In the genomic region with DNA sequence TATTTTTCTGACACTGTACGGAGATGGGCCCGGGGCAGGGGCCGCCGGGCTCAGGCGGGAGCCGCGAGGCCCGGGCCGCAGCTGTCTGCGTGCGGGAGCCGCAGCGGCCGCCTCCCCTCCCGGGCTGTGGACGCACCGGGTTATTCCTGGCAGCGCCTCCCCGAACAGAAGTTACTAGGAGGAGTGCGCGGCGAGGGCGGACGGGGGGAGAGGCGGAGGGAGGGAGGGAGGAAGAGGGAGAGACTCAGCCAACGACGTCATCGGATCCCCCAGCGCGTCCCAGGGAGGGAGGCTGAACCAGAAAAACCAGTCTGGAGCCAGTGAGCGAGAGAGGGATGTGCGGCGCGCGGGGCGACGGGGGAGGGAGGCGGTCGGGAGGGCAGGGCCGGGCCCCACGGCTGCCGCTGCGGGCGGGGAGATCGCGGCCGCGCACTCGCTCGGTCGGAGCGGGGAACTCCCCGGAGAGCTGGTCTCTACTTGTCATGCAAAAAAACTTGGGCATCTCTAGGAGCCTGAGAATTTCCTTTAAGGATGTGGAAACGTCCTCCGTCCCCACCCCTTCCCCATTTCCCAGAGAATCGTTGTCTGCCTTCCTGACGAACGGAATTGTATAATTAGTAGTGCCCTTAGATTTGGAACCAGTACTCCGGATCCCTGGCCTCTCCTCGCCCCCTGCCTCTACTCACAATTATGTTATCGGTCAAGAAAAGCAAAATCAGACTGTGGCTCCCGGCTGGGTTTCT, we compare ENCODE assay signal across 8 cellular contexts. TPM values are rescaled to one million over a fixed set of nuclear protein-coding genes. Genes with fewer than 3 reads are reported as not detected.
A peak's percentile ranks its signal among the peaks of the same experiment; 100 is the strongest.
DNase-seq lines count a peak whose midpoint lies in the region; ATAC-seq, FAIRE-seq and TF ChIP-seq lines count a peak whose summit lies in the region.

No MANE protein-coding gene starts in this region.

- peaks cover 33% of the 10 kb centered on the region for H3K4me1 Mint-ChIP-seq in osteocyte (ENCODE audit: unreplicated experiment)

- no peaks in the 10 kb centered on the region for H3K36me3 Mint-ChIP-seq in osteocyte (ENCODE audit: unreplicated experiment)

- no peaks in the 10 kb centered on the region for H4K20me1 ChIP-seq in MM.1S (ENCODE audit: insufficient read depth, low read length)
- H4K20me1 ChIP-seq in SU-DHL-6 (ENCODE audit: low read depth, low read length), result no peaks in the 10 kb centered on the region

- peak overlapping the region; percentile 40 for H2AFZ ChIP-seq in MM.1S (ENCODE audit: low read length)
- peak overlapping the region; percentile 89 for H2AFZ ChIP-seq in SU-DHL-6 (ENCODE audit: low read depth, low read length, severe bottlenecking)

- no peak for TF ChIP-seq CTCF in MM.1S (IDR thresholded peaks at IDR 0.05; ENCODE audit: low read length)
- no peak for TF ChIP-seq CTCF in SU-DHL-6 (IDR thresholded peaks at IDR 0.05; ENCODE audit: insufficient read depth, low read length, poor library complexity, severe bottlenecking)
- TF ChIP-seq CTCF in osteocyte (IDR thresholded peaks at IDR 0.05), result no peak
- TF ChIP-seq CTCF in testis (IDR thresholded peaks at IDR 0.05), result no peak

- H3K36me3 ChIP-seq in MM.1S (replicated peaks; ENCODE audit: insufficient read depth, low read length) (no peaks in the 10 kb centered on the region), SU-DHL-6 (ENCODE audit: low read length) (no peaks in the 10 kb centered on the region), testis (ENCODE audit: low read depth, missing control alignments) (no peaks in the 10 kb centered on the region)

- ATAC-seq in Right ventricle myocardium inferior, result peak; percentile 90

- H3K4me3 Mint-ChIP-seq in osteocyte (ENCODE audit: unreplicated experiment), result peak overlapping the region; percentile 88

- no peaks in the 10 kb centered on the region for H3K9me3 ChIP-seq in MM.1S (replicated peaks; ENCODE audit: insufficient read depth, low read length)
- H3K9me3 ChIP-seq in SU-DHL-6 (ENCODE audit: insufficient read depth, low read length), result no peaks in the 10 kb centered on the region
- H3K9me3 ChIP-seq in testis, result no peaks in the 10 kb centered on the region

- peaks cover 7% of the 10 kb centered on the region; the same call in 1 of the 2 replicates for H3K4me1 ChIP-seq in MM.1S (ENCODE audit: low read length)
- H3K4me1 ChIP-seq in testis, result peaks cover 14% of the 10 kb centered on the region

- H3K4me2 ChIP-seq in MM.1S (ENCODE audit: low read depth, low read length) (peak overlapping the region; percentile 82), SU-DHL-6 (ENCODE audit: low read depth, low read length, poor library complexity, severe bottlenecking) (peak overlapping the region; percentile 86)

- 1% methylated on average over 36 to 62 of the region's 62 CpGs for WGBS in testis, 2 donors

- DNase-seq in DMS79 treated with DMSO at 0.1 percent for 48 hours (lab: John Stamatoyannopoulos, UW), result peak; percentile 96
- DNase-seq in H54 (ENCODE audit: insufficient read length, low spot score), result peak; percentile 71
- peak; percentile 77 for DNase-seq in MM.1S
- DNase-seq in activated naive CD8-positive, alpha-beta T cell treated with anti-CD3 and anti-CD28 coated beads, Interleukin-2, amount 50 U/mL, for 16 hours (ENCODE audit: low read depth, low spot score), result peak; percentile 80
- DNase-seq in Right ventricle myocardium inferior (ENCODE audit: missing footprints), result peak; percentile 98
- DNase-seq in osteocyte (ENCODE audit: extremely low spot score, unreplicated experiment), result peak; percentile 97
- DNase-seq in testis, result peak; percentile 96

- H3F3A ChIP-seq in MM.1S (ENCODE audit: insufficient read depth, low read length) (peaks cover 31% of the 10 kb centered on the region), SU-DHL-6 (ENCODE audit: insufficient read depth) (peaks cover 41% of the 10 kb centered on the region)

- H3K79me2 ChIP-seq in MM.1S (ENCODE audit: low read length) (peaks cover 18% of the 10 kb centered on the region), SU-DHL-6 (ENCODE audit: insufficient read depth, low read length) (peaks cover 21% of the 10 kb centered on the region)

- peak overlapping the region; percentile 82 for H3K4me3 ChIP-seq in MM.1S (ENCODE audit: low read length)
- H3K4me3 ChIP-seq in SU-DHL-6 (ENCODE audit: insufficient read depth, low read length, poor library complexity, severe bottlenecking), result peak overlapping the region; percentile 89
- peak overlapping the region; percentile 85 to 94 for H3K4me3 ChIP-seq in testis

- peak overlapping the region; percentile 94 for H3K27ac Mint-ChIP-seq in osteocyte (ENCODE audit: unreplicated experiment)

- H3K27ac ChIP-seq in MM.1S (ENCODE audit: low read length), result peak overlapping the region; percentile 94
- peak overlapping the region; percentile 95 for H3K27ac ChIP-seq in SU-DHL-6 (ENCODE audit: low read depth, low read length)
- H3K27ac ChIP-seq in testis, result peak overlapping the region; percentile 95 to 99

- peak overlapping the region; percentile 97 for H3K9ac ChIP-seq in MM.1S (ENCODE audit: low read length)
- H3K9ac ChIP-seq in SU-DHL-6 (ENCODE audit: low read length), result peak overlapping the region; percentile 87

- intact Hi-C loops in Right ventricle myocardium inferior (cut with DNase I), result loop anchor here (1.0 to 5.0 kb wide), 7 partner anchors 20 to 249 kb away; no protein-coding TSS in a partner anchor
- intact Hi-C loops in testis (cut with DNase I; ENCODE audit: low total_unique reads), result loop anchor here (10.0 kb wide), 2 partner anchors 72 to 102 kb away; no protein-coding TSS in a partner anchor

- no peaks in the 10 kb centered on the region for H3K27me3 ChIP-seq in MM.1S (replicated peaks; ENCODE audit: insufficient read depth, low read length)
- H3K27me3 ChIP-seq in SU-DHL-6 (ENCODE audit: low read length), result no peaks in the 10 kb centered on the region
- no peaks in the 10 kb centered on the region for H3K27me3 ChIP-seq in testis

- H3K9me3 Mint-ChIP-seq in osteocyte (ENCODE audit: unreplicated experiment), result no peaks in the 10 kb centered on the region

- H3K9me2 ChIP-seq in MM.1S (replicated peaks; ENCODE audit: insufficient read depth, low read length) (no peaks in the 10 kb centered on the region), SU-DHL-6 (replicated peaks; ENCODE audit: insufficient read depth, low read length) (no peaks in the 10 kb centered on the region)

- H3K27me3 Mint-ChIP-seq in osteocyte (ENCODE audit: unreplicated experiment), result no peaks in the 10 kb centered on the region

- FAIRE-seq in H54 (lab: Jason Lieb, UNC), result peak; percentile 30

- TF ChIP-seq POLR2A in H54 (IDR thresholded peaks at IDR 0.05; ENCODE audit: low read depth, low read length) (peak; percentile 48; the same call in 1 of the 2 replicates), testis (IDR thresholded peaks at IDR 0.05) (no peak)

RNA-seq across cellular contexts. Expression of gene HIVEP2, which starts 1.4 kb away (rescaled TPM):
- 12.6 TPM for total RNA-seq in Right ventricle myocardium inferior
- 38.2 and 39.2 TPM in 2 replicates for total RNA-seq in osteocyte
- 10 to 100 TPM; 10.7 to 10.8 TPM for total RNA-seq in testis
- 4.7 TPM for polyA plus RNA-seq in testis (ENCODE audit: insufficient read depth, low read depth, low replicate concordance)

Comparison
In these comparisons a context has a peak if more than half of its experiments do, and no peak if none do; other contexts are left out.
1. Peak in every context shown above with its lines: DNase-seq, ATAC-seq, H3K4me3 ChIP-seq and H3K27ac ChIP-seq.